In the genomic region with DNA sequence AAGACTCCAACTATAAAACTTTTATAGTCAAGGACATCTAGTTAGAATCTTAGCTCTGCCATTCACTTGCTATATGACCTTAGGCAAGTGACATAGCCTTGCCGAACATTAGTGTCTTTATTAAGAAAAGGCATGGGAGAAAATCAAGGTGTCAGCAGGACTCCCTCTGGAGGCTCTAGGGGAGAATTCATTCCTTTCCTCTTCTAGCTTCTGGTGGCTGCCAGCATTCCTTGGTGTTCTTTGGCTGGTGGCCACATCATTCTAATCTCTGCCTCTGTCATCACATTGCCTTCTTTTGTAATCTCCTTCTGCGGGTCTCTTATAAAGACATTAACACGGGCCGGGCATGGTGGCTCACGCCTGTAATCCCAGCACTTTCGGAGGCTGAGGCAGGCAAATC, we compare ENCODE assay signal across 14 cellular contexts.
DNase-seq lines count a peak whose midpoint lies in the region; ATAC-seq and TF ChIP-seq lines count a peak whose summit lies in the region.
"Had no signal": no experiment of that assay in that cellular context is flagged by ENCODE, and none has a peak within 500 bp of the region (broad histone marks: within the 10 kb centered on the region; RNA-seq: fewer than 3 reads in every experiment).

No MANE protein-coding gene starts in this region.

- no peaks in the 10 kb centered on the region for H3K79me2 ChIP-seq in PC-3 (ENCODE audit: low read length)
- H3K79me2 ChIP-seq: parathyroid adenoma had no signal

- H3K4me1 ChIP-seq in PC-3 (ENCODE audit: insufficient read depth, low read length) (no peaks in the 10 kb centered on the region), right cardiac atrium (ENCODE audit: control insufficient read depth, insufficient read depth, low read length) (no peaks in the 10 kb centered on the region)
- H3K4me1 ChIP-seq: parathyroid adenoma, SJCRH30 had no signal

- no peaks in the 10 kb centered on the region for H3K36me3 ChIP-seq in PC-3 (ENCODE audit: low read depth, low read length)
- H3K36me3 ChIP-seq: SJCRH30 had no signal

- H3K9me3 ChIP-seq in PC-3 (ENCODE audit: low read length) (no peaks in the 10 kb centered on the region), right cardiac atrium (ENCODE audit: control insufficient read depth, low read length) (no peaks in the 10 kb centered on the region)
- H3K9me3 ChIP-seq: SJCRH30 had no signal

- 48% methylated on average over 6 of the region's 6 CpGs for WGBS in right cardiac atrium

- H4K20me1 ChIP-seq in PC-3 (ENCODE audit: low read length): no peaks in the 10 kb centered on the region

- ATAC-seq in PC-3 (no peak), right cardiac atrium (no peak), HG03378 (IDR thresholded peaks at IDR 0.05; ENCODE audit: unreplicated experiment) (no peak)

- DNase-seq in EL (peak; percentile 1), PC-3 (peak; percentile 43), right cardiac atrium (peak; percentile 13 to 28 (median 13)), OCI-M1 (lab: John Stamatoyannopoulos, UW) (no peak), caudate nucleus (lab: John Stamatoyannopoulos, UW) (no peak), DMS79 (lab: John Stamatoyannopoulos, UW) (no peak)
- DNase-seq: activated CD4-positive, CD25-positive, alpha-beta regulatory T cell; foreskin melanocyte; NCI-H1436; stimulated activated CD4-positive, alpha-beta T cell treated with anti-CD3 and anti-CD28 coated beads, Interleukin-4, amount 100 ng/mL, for 4 hours had no signal

- no peak overlapping the region for H3K9ac ChIP-seq in PC-3 (ENCODE audit: low read length)
- H3K9ac ChIP-seq: parathyroid adenoma had no signal

- H3K4me2 ChIP-seq in PC-3 (ENCODE audit: low read length): no peak overlapping the region

- H3K27me3 ChIP-seq in PC-3 (ENCODE audit: low read length): no peaks in the 10 kb centered on the region
- H3K27me3 ChIP-seq in right cardiac atrium (ENCODE audit: control insufficient read depth, insufficient read depth): no peaks in the 10 kb centered on the region
- H3K27me3 ChIP-seq: SJCRH30 had no signal

- no peak overlapping the region for H3K27ac ChIP-seq in 22Rv1
- no peak overlapping the region for H3K27ac ChIP-seq in PC-3 (ENCODE audit: low read length)
- no peak overlapping the region for H3K27ac ChIP-seq in right cardiac atrium (ENCODE audit: low read length)
- no peak overlapping the region for H3K27ac ChIP-seq in caudate nucleus (ENCODE audit: low read depth, low read length)
- H3K27ac ChIP-seq: parathyroid adenoma, SJCRH30 had no signal

- CTCF ChIA-PET in PC-3 (lab: Charles Lee): no interaction called here

- H3K4me3 ChIP-seq in PC-3 (ENCODE audit: low read length): no peak overlapping the region
- H3K4me3 ChIP-seq in right cardiac atrium (ENCODE audit: low read length): no peak overlapping the region
- H3K4me3 ChIP-seq: SJCRH30 had no signal

- H2AFZ ChIP-seq in PC-3 (ENCODE audit: low read length): no peak overlapping the region
- H2AFZ ChIP-seq: parathyroid adenoma had no signal

- intact Hi-C loops in PC-3 (cut with micrococcal nuclease): no loop called here
- intact Hi-C loops in right cardiac atrium (cut with DNase I): no loop called here

- TF ChIP-seq CTCF in 22Rv1 (IDR thresholded peaks at IDR 0.05): peak; percentile 17; the same call in 1 of the 2 replicates
- TF ChIP-seq CTCF in PC-3 (conservative IDR thresholded peaks at IDR 0.05; ENCODE audit: low read depth, low read length): peak; percentile 32; the same call in 1 of the 2 replicates

- BruUV-seq in PC-3 (replicated peaks; lab: Mats Ljungman, UMichigan): no TSS peak

- POLR2A ChIA-PET in PC-3 (lab: Charles Lee; ENCODE audit: unreplicated experiment): no interaction called here

- no peaks in the 10 kb centered on the region for H3K9me2 ChIP-seq in PC-3 (replicated peaks; ENCODE audit: low read length)

- no peaks in the 10 kb centered on the region for H3F3A ChIP-seq in PC-3 (ENCODE audit: low read length, unreplicated experiment)

Comparison
In these comparisons a context has a peak if more than half of its experiments do, and no peak if none do; other contexts are left out.
1. DNase-seq: peak in EL (single experiment), PC-3 (single experiment) and right cardiac atrium (3 of 3); none in OCI-M1 (single experiment), caudate nucleus (0 of 61) and DMS79 (single experiment).